ENCODE assay signal across 20 cellular contexts in the genomic region with DNA sequence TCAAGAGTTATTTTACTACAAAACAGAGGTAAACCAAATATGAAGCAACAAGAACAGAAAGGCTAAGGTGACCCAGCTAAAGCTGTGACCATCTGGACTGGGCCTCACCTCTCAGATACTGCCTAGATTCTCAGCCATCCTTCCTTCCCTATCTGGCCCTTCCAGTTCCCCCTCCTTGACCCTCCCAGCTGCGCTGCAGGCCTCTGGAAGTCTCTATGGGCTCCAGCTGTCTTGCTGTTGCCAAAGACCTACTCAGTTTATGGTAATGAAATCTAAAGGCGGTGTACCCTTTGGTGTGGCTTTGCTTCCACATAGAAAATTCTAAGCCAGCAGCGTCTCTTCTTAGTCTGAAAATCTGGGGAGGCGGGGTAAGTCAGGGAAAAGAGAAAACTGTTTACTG.
"Had no signal": no experiment of that assay in that cellular context is flagged by ENCODE, and none has a peak within 500 bp of the region (broad histone marks: within the 10 kb centered on the region; RNA-seq: fewer than 3 reads in every experiment).

No MANE protein-coding gene starts in this region.

- FAIRE-seq: endothelial cell of umbilical vein, urothelium cell line had no signal

- H3K9me3 ChIP-seq: esophagus muscularis mucosa, right atrium auricular region had no signal

- H3K4me3 Mint-ChIP-seq: activated naive CD8-positive, alpha-beta T cell; nephron had no signal

- H3K36me3 ChIP-seq: cardiac muscle cell, esophagus muscularis mucosa, right atrium auricular region, WERI-Rb-1 had no signal

- H3K4me3 ChIP-seq: cardiac muscle cell, esophagus muscularis mucosa, right atrium auricular region, skin epidermis had no signal

- H3K4me1 ChIP-seq: right atrium auricular region had no signal

- H3K27me3 ChIP-seq: cardiac muscle cell, esophagus muscularis mucosa, right atrium auricular region had no signal

- H3K27me3 Mint-ChIP-seq: activated naive CD8-positive, alpha-beta T cell; progenitor cell of endocrine pancreas had no signal

- H3K27ac ChIP-seq: cardiac muscle cell, esophagus muscularis mucosa, right atrium auricular region, skin epidermis, WERI-Rb-1 had no signal

- H3K4me1 Mint-ChIP-seq: nephron had no signal

- DNase-seq: activated CD4-positive, alpha-beta T cell treated with anti-CD3 and anti-CD28 coated beads for 1 hour; activated CD4-positive, alpha-beta T cell treated with anti-CD3 and anti-CD28 coated beads, Interleukin-2, amount 50 U/mL, for 48 hours; amniotic stem cell; dermis blood vessel endothelial cell; effector memory CD4-positive, alpha-beta T cell; left cardiac atrium; stimulated activated CD4-positive, alpha-beta T cell treated with anti-CD3 and anti-CD28 coated beads, Interleukin-15, amount 100 ng/mL, for 24 hours; stimulated activated CD4-positive, alpha-beta T cell treated with anti-CD3 and anti-CD28 coated beads, Interleukin-4, amount 100 ng/mL, for 1 hour; SW 1271; T-helper 2 cell; WERI-Rb-1 had no signal

- H3K27ac Mint-ChIP-seq: activated naive CD8-positive, alpha-beta T cell; nephron; progenitor cell of endocrine pancreas had no signal

- H3K9me3 Mint-ChIP-seq: nephron had no signal
